ENCODE assay signal across 8 cellular contexts in the genomic region with DNA sequence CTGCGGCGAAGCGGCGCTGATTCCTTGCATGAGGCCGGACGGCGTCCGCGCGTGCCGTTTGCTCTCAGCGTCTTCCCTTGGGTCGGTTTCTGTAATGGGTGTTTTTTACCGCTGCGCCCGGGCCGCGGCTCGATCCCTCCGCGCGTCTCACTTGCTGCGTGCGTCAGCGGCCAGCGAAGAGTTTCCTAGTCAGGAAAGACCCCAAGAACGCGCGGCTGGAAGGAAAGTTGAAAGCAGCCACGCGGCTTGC.
A peak's percentile ranks its signal among the peaks of the same experiment; 100 is the strongest.
DNase-seq lines count a peak whose midpoint lies in the region; ATAC-seq and TF ChIP-seq lines count a peak whose summit lies in the region.

No MANE protein-coding gene starts in this region.

- DNase-seq in ELR (ENCODE audit: low read depth): peak; percentile 79
- no peak for DNase-seq in NT2/D1 (ENCODE audit: low read depth, low spot score)
- DNase-seq in activated effector memory CD4-positive, alpha-beta T cell treated with anti-CD3 and anti-CD28 coated beads, Interleukin-2, amount 50 U/mL, for 16 hours: peak; percentile 84
- peak; percentile 77 for DNase-seq in cardiac septum (ENCODE audit: low spot score)
- DNase-seq in psoas muscle: peak; percentile 60 to 76
- DNase-seq in SIG-M5 (lab: John Stamatoyannopoulos, UW): no peak

- H3K9ac ChIP-seq in NT2/D1 (ENCODE audit: insufficient read length, low read depth): peak overlapping the region; percentile 98

- WGBS in psoas muscle, 3 donors: 0% methylated on average over 31 of the region's 31 CpGs

- no peaks in the 10 kb centered on the region for H3K36me3 ChIP-seq in NT2/D1 (ENCODE audit: insufficient read depth, insufficient read length, low read length)
- H3K36me3 ChIP-seq in psoas muscle (ENCODE audit: insufficient read depth in 1 of 2, low read depth in 1 of 2): peaks cover 0 to 5% of the 10 kb centered on the region in 2 donors

- peak overlapping the region; percentile 94 for H3K27ac ChIP-seq in psoas muscle

- TF ChIP-seq CTCF in psoas muscle (IDR thresholded peaks at IDR 0.05): no peak

- ATAC-seq in HG02884 (IDR thresholded peaks at IDR 0.05; ENCODE audit: unreplicated experiment): peak; percentile 1
- no peak for ATAC-seq in psoas muscle
- ATAC-seq in GM19324 (IDR thresholded peaks at IDR 0.05; ENCODE audit: low FRiP score, unreplicated experiment): no peak

- H3K27me3 ChIP-seq in NT2/D1 (ENCODE audit: insufficient read depth, insufficient read length) (peaks cover 74% of the 10 kb centered on the region), psoas muscle (ENCODE audit: insufficient read depth in 3 of 3, low read length in 2 of 3) (peaks cover 0 to 27% (median 8%) of the 10 kb centered on the region in 3 donors)

- peak overlapping the region; percentile 84 for H3K4me3 ChIP-seq in NT2/D1 (ENCODE audit: insufficient read length, low read depth)
- H3K4me3 ChIP-seq in psoas muscle: peak overlapping the region; percentile 87

- intact Hi-C loops in cardiac septum (cut with DNase I): loop anchor here (2.0 to 10.0 kb wide), 6 partner anchors 142 to 1046 kb away; no protein-coding TSS in a partner anchor
- intact Hi-C loops in psoas muscle (cut with DNase I): loop anchor here (2.0 to 10.0 kb wide), 8 partner anchors 92 to 1046 kb away; no protein-coding TSS in a partner anchor

- H3K9me3 ChIP-seq in NT2/D1 (ENCODE audit: insufficient read depth, low read length) (no peaks in the 10 kb centered on the region), psoas muscle (no peaks in the 10 kb centered on the region)

- H3K4me1 ChIP-seq in NT2/D1 (ENCODE audit: insufficient read depth, insufficient read length) (no peaks in the 10 kb centered on the region), psoas muscle (peaks cover 16% of the 10 kb centered on the region)

Comparison
In these comparisons a context has a peak if more than half of its experiments do, and no peak if none do; other contexts are left out.
1. DNase-seq: peak in ELR (single experiment), activated effector memory CD4-positive, alpha-beta T cell treated with anti-CD3 and anti-CD28 coated beads, Interleukin-2, amount 50 U/mL, for 16 hours (single experiment), cardiac septum (single experiment) and psoas muscle (2 of 2); none in NT2/D1 (single experiment) and SIG-M5 (single experiment).